In the genomic region with DNA sequence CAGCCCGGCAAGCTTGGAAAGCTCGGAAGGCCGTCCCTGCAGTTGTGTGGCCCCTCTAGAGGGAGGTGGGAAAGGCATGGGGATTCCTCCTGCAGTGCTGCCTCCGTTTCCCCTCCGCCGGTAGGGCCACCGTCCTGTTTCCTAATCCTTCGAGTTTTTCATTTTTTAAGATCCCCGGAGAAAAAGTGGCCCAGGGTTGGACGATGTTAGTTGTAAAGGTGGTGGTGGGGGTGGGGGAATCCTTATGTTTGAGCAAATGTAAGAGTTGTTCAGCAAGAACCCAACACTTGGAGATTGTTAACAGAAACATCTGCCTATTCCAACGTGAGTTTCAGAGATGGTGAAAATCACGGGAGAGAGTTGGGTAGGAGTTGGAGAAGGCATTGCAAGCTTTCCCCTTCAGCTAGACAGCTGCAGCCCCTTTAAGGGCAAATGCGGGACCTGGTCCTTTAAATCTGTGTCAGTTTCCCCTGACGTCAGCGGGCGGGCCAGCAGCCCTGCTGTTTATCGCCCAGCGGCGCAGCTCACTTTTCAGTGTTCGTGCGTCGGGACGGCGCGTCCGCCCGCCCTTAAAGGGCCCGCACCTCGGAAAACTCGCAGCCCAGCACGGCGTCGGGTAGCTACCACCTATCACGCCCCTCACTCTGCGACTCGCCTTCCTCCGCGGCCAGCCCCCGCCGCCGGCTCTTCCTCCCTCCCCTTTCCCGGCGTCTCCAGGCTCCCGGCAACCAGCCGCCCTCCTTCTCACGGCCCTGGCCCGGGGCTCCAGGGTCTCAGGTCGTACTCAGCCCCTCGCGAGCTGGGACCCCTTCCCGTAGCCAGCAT, we compare ENCODE assay signal across 8 cellular contexts. TPM values are rescaled to one million over a fixed set of nuclear protein-coding genes. Genes with fewer than 3 reads are reported as not detected.
DNase-seq lines count a peak whose midpoint lies in the region; ATAC-seq and TF ChIP-seq lines count a peak whose summit lies in the region.

A gene (plus strand): TSS at position 534 of the 825 bp plus-strand sequence. CDS start 521 bp downstream, outside the sequence.

- H3K36me3 ChIP-seq in upper lobe of right lung: peaks cover 18% of the 10 kb centered on the region

- ATAC-seq in HG02884 (IDR thresholded peaks at IDR 0.05; ENCODE audit: unreplicated experiment) (peak; percentile 87), left cardiac atrium (peak; percentile 94 to 96), upper lobe of right lung (peak; percentile 94)

- DNase-seq in GM13976 (ENCODE audit: low spot score): peak; percentile 93
- DNase-seq in NCI-H1694 (lab: John Stamatoyannopoulos, UW): peak; percentile 54
- DNase-seq in amniotic stem cell (lab: John Stamatoyannopoulos, UW): peak; percentile 88
- DNase-seq in left cardiac atrium: peak; percentile 97
- DNase-seq in posterior vena cava (ENCODE audit: low spot score): peak; percentile 99
- DNase-seq in upper lobe of right lung: peak; percentile 97

- intact Hi-C loops in left cardiac atrium (cut with DNase I): loop anchor here in 1 of 2 donors (5.0 kb wide), 1 partner anchor 44 kb away; no protein-coding TSS in a partner anchor
- intact Hi-C loops in posterior vena cava (cut with DNase I): no loop called here
- intact Hi-C loops in upper lobe of right lung (cut with DNase I): no loop called here

- no peaks in the 10 kb centered on the region for H3K9me3 ChIP-seq in upper lobe of right lung

- H3K4me3 Mint-ChIP-seq in T-helper 1 cell treated with Interleukin-12 subunit alpha and Interleukin-12 subunit beta and Interleukin-4 antibody, amounts not matched to agents 30 μg/mL and 1 μg/mL, for 36 hours: peak within 1 kb of the TSS; percentile 95

- no peaks in the 10 kb centered on the region for H3K9me3 Mint-ChIP-seq in T-helper 1 cell treated with Interleukin-12 subunit alpha and Interleukin-12 subunit beta and Interleukin-4 antibody, amounts not matched to agents 30 μg/mL and 1 μg/mL, for 36 hours

- TF ChIP-seq CTCF in GM13976 (IDR thresholded peaks at IDR 0.05; ENCODE audit: borderline replicate concordance, control extremely low read depth, extremely low read depth, insufficient read depth, missing control alignments) (no peak), upper lobe of right lung (IDR thresholded peaks at IDR 0.05) (no peak)

- no peaks in the 10 kb centered on the region for H3K27me3 ChIP-seq in upper lobe of right lung

- in situ Hi-C loops in GM13976 (cut with MboI; ENCODE audit: low sequenced_read_pairs, unreplicated experiment): no loop called here

- H3K4me3 ChIP-seq in upper lobe of right lung: peak within 1 kb of the TSS; percentile 87

- no peaks in the 10 kb centered on the region for H3K27me3 Mint-ChIP-seq in T-helper 1 cell treated with Interleukin-12 subunit alpha and Interleukin-12 subunit beta and Interleukin-4 antibody, amounts not matched to agents 30 μg/mL and 1 μg/mL, for 36 hours (ENCODE audit: low read depth)

- H3K4me1 ChIP-seq in upper lobe of right lung: peaks cover 31% of the 10 kb centered on the region

- H3K4me1 Mint-ChIP-seq in T-helper 1 cell treated with Interleukin-12 subunit alpha and Interleukin-12 subunit beta and Interleukin-4 antibody, amounts not matched to agents 30 μg/mL and 1 μg/mL, for 36 hours (ENCODE audit: low read depth): peaks cover 27% of the 10 kb centered on the region

- H3K27ac Mint-ChIP-seq in T-helper 1 cell treated with Interleukin-12 subunit alpha and Interleukin-12 subunit beta and Interleukin-4 antibody, amounts not matched to agents 30 μg/mL and 1 μg/mL, for 36 hours: peak within 1 kb of the TSS; percentile 91

- H3K36me3 Mint-ChIP-seq in T-helper 1 cell treated with Interleukin-12 subunit alpha and Interleukin-12 subunit beta and Interleukin-4 antibody, amounts not matched to agents 30 μg/mL and 1 μg/mL, for 36 hours (ENCODE audit: low read depth): peaks cover 4% of the 10 kb centered on the region

- H3K27ac ChIP-seq in upper lobe of right lung: peak within 1 kb of the TSS; percentile 88

RNA-seq across cellular contexts. Expression of the gene that starts here (rescaled TPM):
- total RNA-seq in left cardiac atrium: 10 to 100 TPM; 40.8 to 48.5 TPM
- 10 to 100 TPM; 39.2 to 49.5 TPM for total RNA-seq in posterior vena cava
- total RNA-seq in upper lobe of right lung: 107 TPM

Comparison
In these comparisons a context has a peak if more than half of its experiments do, and no peak if none do; other contexts are left out.
1. Peak in every context shown above with its lines: DNase-seq, ATAC-seq, H3K4me3 ChIP-seq and H3K27ac ChIP-seq.